ENCODE assay signal across 20 cellular contexts in the genomic region with DNA sequence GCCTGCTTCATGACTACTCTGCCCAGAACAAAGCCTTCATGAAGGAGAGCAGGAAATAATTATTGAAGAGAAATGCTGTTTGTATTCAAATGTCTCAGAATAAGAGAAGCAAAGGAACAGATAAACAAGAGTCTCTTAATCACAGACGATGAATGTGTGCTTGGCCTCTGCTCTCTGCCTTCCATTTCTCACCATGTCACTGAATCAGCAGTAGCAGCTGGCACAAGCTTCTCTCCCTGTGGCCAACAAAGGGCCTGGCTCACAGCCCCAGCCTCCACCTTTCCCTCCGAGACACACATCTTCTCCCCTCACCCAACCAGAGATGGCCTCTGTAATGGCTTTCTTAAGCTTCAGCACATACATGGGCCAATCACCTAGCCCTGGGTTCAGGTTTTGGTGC.
DNase-seq lines count a peak whose midpoint lies in the region; ATAC-seq and TF ChIP-seq lines count a peak whose summit lies in the region.
"Had no signal": no experiment of that assay in that cellular context is flagged by ENCODE, and none has a peak within 500 bp of the region (broad histone marks: within the 10 kb centered on the region; RNA-seq: fewer than 3 reads in every experiment).

No MANE protein-coding gene starts in this region.

- H3K4me3 Mint-ChIP-seq in neural crest cell, result no peak overlapping the region
- H3K4me3 Mint-ChIP-seq: activated B cell treated with CpG ODN at 0.5 μM for 24 hours; activated CD4-positive, alpha-beta memory T cell treated with anti-CD3 and anti-CD28 coated beads, Interleukin-2, amount 10 ng/mL, durations not matched to agents 7 days and 5 days; activated T-cell treated with anti-CD3 and anti-CD28 coated beads, Interleukin-2, amount 50 U/mL, for 72 hours; brain; stimulated activated effector memory CD8-positive, alpha-beta T cell treated with anti-CD3 and anti-CD28 coated beads, Interleukin-12 subunit alpha, Interleukin-12 subunit beta, amount 100 ng/mL, for 72 hours; T-helper 17 cell had no signal

- DNase-seq in ELR (ENCODE audit: low read depth) (peak; percentile 19), NCI-H2029 treated with DMSO at 0.1 percent for 48 hours (lab: John Stamatoyannopoulos, UW) (peak; percentile 13), fibroblast of mammary gland (ENCODE audit: low read depth) (peak; percentile 79), neural crest cell (ENCODE audit: low read depth, low spot score) (no peak), 8988T (no peak)
- DNase-seq in stimulated activated CD4-positive, alpha-beta T cell treated with anti-CD3 and anti-CD28 coated beads, Interleukin-1b, Interleukin-23, amount 100 ng/mL, for 48 hours, result no peak
- DNase-seq in activated T-cell treated with anti-CD3 and anti-CD28 coated beads, Interleukin-2, amount 50 U/mL, for 48 hours, result no peak
- DNase-seq: activated B cell treated with CpG ODN at 0.5 μM for 24 hours; activated CD4-positive, alpha-beta memory T cell treated with anti-CD3 and anti-CD28 coated beads, Interleukin-2, amount 10 ng/mL, durations not matched to agents 7 days and 5 days; activated T-cell treated with anti-CD3 and anti-CD28 coated beads, Interleukin-2, amount 50 U/mL, for 72 hours; AML-193; DMS79 treated with DMSO at 0.1 percent for 48 hours; glutamatergic neuron; NCI-H1105 treated with DMSO at 0.1 percent for 48 hours; T-helper 17 cell had no signal

- TF ChIP-seq CTCF in fibroblast of mammary gland (conservative IDR thresholded peaks at IDR 0.05; ENCODE audit: control insufficient read depth, insufficient read depth, low read depth, low read length) (no peak), neural crest cell (conservative IDR thresholded peaks at IDR 0.05) (no peak)

- no peak overlapping the region for H3K4me3 ChIP-seq in fibroblast of mammary gland (ENCODE audit: control insufficient read depth, low read depth, low read length)
- H3K4me3 ChIP-seq: thoracic aorta had no signal

- H3K4me1 Mint-ChIP-seq in neural crest cell, result peaks cover 10% of the 10 kb centered on the region
- H3K4me1 Mint-ChIP-seq: activated B cell treated with CpG ODN at 0.5 μM for 24 hours; activated CD4-positive, alpha-beta memory T cell treated with anti-CD3 and anti-CD28 coated beads, Interleukin-2, amount 10 ng/mL, durations not matched to agents 7 days and 5 days; stimulated activated effector memory CD8-positive, alpha-beta T cell treated with anti-CD3 and anti-CD28 coated beads, Interleukin-12 subunit alpha, Interleukin-12 subunit beta, amount 100 ng/mL, for 72 hours; T-helper 17 cell had no signal

- H3K27me3 Mint-ChIP-seq in neural crest cell (ENCODE audit: low read depth), result no peaks in the 10 kb centered on the region
- H3K27me3 Mint-ChIP-seq: activated B cell treated with CpG ODN at 0.5 μM for 24 hours had no signal

- H3K9me3 Mint-ChIP-seq in neural crest cell, result no peaks in the 10 kb centered on the region
- H3K9me3 Mint-ChIP-seq: activated B cell treated with CpG ODN at 0.5 μM for 24 hours; activated CD4-positive, alpha-beta memory T cell treated with anti-CD3 and anti-CD28 coated beads, Interleukin-2, amount 10 ng/mL, durations not matched to agents 7 days and 5 days; activated naive CD4-positive, alpha-beta T cell treated with anti-CD3 and anti-CD28 coated beads, Interleukin-2, amount 50 U/mL, for 72 hours; activated T-cell treated with anti-CD3 and anti-CD28 coated beads, Interleukin-2, amount 50 U/mL, for 72 hours; brain; stimulated activated effector memory CD8-positive, alpha-beta T cell treated with anti-CD3 and anti-CD28 coated beads, Interleukin-12 subunit alpha, Interleukin-12 subunit beta, amount 100 ng/mL, for 72 hours had no signal

- H3K36me3 Mint-ChIP-seq in neural crest cell (ENCODE audit: low read depth), result no peaks in the 10 kb centered on the region
- H3K36me3 Mint-ChIP-seq: activated naive CD4-positive, alpha-beta T cell treated with anti-CD3 and anti-CD28 coated beads, Interleukin-2, amount 50 U/mL, for 72 hours; brain; stimulated activated effector memory CD8-positive, alpha-beta T cell treated with anti-CD3 and anti-CD28 coated beads, Interleukin-12 subunit alpha, Interleukin-12 subunit beta, amount 100 ng/mL, for 72 hours had no signal

- H3K27ac Mint-ChIP-seq in neural crest cell (ENCODE audit: unreplicated experiment), result peak overlapping the region; percentile 59
- H3K27ac Mint-ChIP-seq: activated B cell treated with CpG ODN at 0.5 μM for 24 hours; activated CD4-positive, alpha-beta memory T cell treated with anti-CD3 and anti-CD28 coated beads, Interleukin-2, amount 10 ng/mL, durations not matched to agents 7 days and 5 days; activated naive CD4-positive, alpha-beta T cell treated with anti-CD3 and anti-CD28 coated beads, Interleukin-2, amount 50 U/mL, for 72 hours; activated T-cell treated with anti-CD3 and anti-CD28 coated beads, Interleukin-2, amount 50 U/mL, for 72 hours; brain; stimulated activated effector memory CD8-positive, alpha-beta T cell treated with anti-CD3 and anti-CD28 coated beads, Interleukin-12 subunit alpha, Interleukin-12 subunit beta, amount 100 ng/mL, for 72 hours; T-helper 17 cell had no signal

- no peak for ATAC-seq in HG03159 (IDR thresholded peaks at IDR 0.05; ENCODE audit: unreplicated experiment)
- ATAC-seq: activated naive CD4-positive, alpha-beta T cell treated with anti-CD3 and anti-CD28 coated beads, Interleukin-2, amount 50 U/mL, for 72 hours; activated T-cell treated with anti-CD3 and anti-CD28 coated beads, Interleukin-2, amount 50 U/mL, for 72 hours; stimulated activated effector memory CD8-positive, alpha-beta T cell treated with anti-CD3 and anti-CD28 coated beads, Interleukin-12 subunit alpha, Interleukin-12 subunit beta, amount 100 ng/mL, for 72 hours; T-helper 17 cell had no signal

Comparison
In these comparisons a context has a peak if more than half of its experiments do, and no peak if none do; other contexts are left out.
1. DNase-seq: peak in ELR (single experiment), NCI-H2029 treated with DMSO at 0.1 percent for 48 hours (single experiment) and fibroblast of mammary gland (single experiment); none in neural crest cell (single experiment), 8988T (single experiment), stimulated activated CD4-positive, alpha-beta T cell treated with anti-CD3 and anti-CD28 coated beads, Interleukin-1b, Interleukin-23, amount 100 ng/mL, for 48 hours (single experiment) and activated T-cell treated with anti-CD3 and anti-CD28 coated beads, Interleukin-2, amount 50 U/mL, for 48 hours (0 of 2).